8 cellular contexts compared by ENCODE assay signal in the genomic region with DNA sequence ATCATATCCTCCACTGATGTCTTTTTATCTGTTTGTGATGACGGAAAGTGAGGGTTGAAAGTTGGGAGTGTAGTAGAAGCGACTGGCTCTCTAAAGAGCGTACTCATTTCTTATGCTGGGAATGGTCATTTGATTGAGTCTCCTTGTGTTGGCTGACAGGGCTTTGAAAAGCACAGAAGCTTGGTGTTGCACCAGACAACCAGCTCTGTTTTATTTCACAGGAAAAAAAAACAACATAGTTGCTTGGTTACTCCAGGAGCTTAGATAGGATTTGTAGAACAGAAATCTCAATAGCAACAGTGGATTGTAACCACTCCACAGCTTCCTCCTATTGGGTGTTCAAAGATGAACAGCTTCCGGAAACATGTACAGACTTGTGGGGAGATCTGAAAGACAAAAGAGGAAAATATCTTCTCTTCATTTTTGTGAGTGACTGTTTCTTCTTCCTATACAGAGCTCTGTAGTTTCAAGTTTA. TPM values are rescaled to one million over a fixed set of nuclear protein-coding genes. Genes with fewer than 3 reads are reported as not detected.
DNase-seq lines count a peak whose midpoint lies in the region; ATAC-seq and TF ChIP-seq lines count a peak whose summit lies in the region.

No MANE protein-coding gene starts in this region.

- WGBS in mesodermal cell (ENCODE audit: insufficient coverage in 2 of 2), 2 experiments = 76 to 100% methylated on average over 2 to 3 of the region's 4 CpGs
- 23 to 39% methylated on average over 4 of the region's 4 CpGs for WGBS in lower leg skin, 2 donors

- intact Hi-C loops in lower leg skin (cut with DNase I; ENCODE audit: low total_unique reads) = no loop called here

- H3K4me3 ChIP-seq in GM12865 (ENCODE audit: low read depth, low read length) (peak overlapping the region; percentile 80), OCI-LY1 (ENCODE audit: low read depth, low read length, poor library complexity, severe bottlenecking) (peak overlapping the region; percentile 81), mesodermal cell (ENCODE audit: extremely low read depth, insufficient read depth, low read length, poor library complexity, severe bottlenecking) (peak overlapping the region; percentile 89), lower leg skin (ENCODE audit: low read depth, poor library complexity, severe bottlenecking) (no peak overlapping the region)

- ATAC-seq in HG03159 (IDR thresholded peaks at IDR 0.05; ENCODE audit: unreplicated experiment) = no peak
- no peak for ATAC-seq in GM21367 (IDR thresholded peaks at IDR 0.05; ENCODE audit: unreplicated experiment)

- H4K20me1 ChIP-seq in OCI-LY1 (ENCODE audit: insufficient read depth, low read length) = peaks cover 3% of the 10 kb centered on the region; the same call in 1 of the 2 replicates

- H3K4me1 ChIP-seq in OCI-LY1 (ENCODE audit: insufficient read depth, low read length, severe bottlenecking) = peaks cover 59% of the 10 kb centered on the region
- H3K4me1 ChIP-seq in mesodermal cell (ENCODE audit: control insufficient read depth, insufficient read depth, low read length, poor library complexity, severe bottlenecking) = peaks cover 23% of the 10 kb centered on the region

- H2AFZ ChIP-seq in OCI-LY1 (ENCODE audit: low read length) = no peak overlapping the region

- H3K9ac ChIP-seq in OCI-LY1 (ENCODE audit: low read length) = peak overlapping the region; percentile 83; the same call in 1 of the 2 replicates

- H3K27ac ChIP-seq in OCI-LY1 (ENCODE audit: low read depth, low read length, poor library complexity, severe bottlenecking) (peak overlapping the region; percentile 21), mesodermal cell (ENCODE audit: low read depth, low read length, severe bottlenecking) (peak overlapping the region; percentile 77)

- H3K9me2 ChIP-seq in OCI-LY1 (ENCODE audit: low read depth, low read length) = no peaks in the 10 kb centered on the region

- DNase-seq in GM12865 (ENCODE audit: low read depth) (peak; percentile 48), dedifferentiated amniotic fluid mesenchymal stem cell (ENCODE audit: extremely low spot score) (peak; percentile 83), lower leg skin (ENCODE audit: low spot score in 2 of 2) (no peak), NCI-H2081 treated with DMSO at 0.1 percent for 48 hours (lab: John Stamatoyannopoulos, UW) (no peak)

- no peak for TF ChIP-seq POLR2A in lower leg skin (IDR thresholded peaks at IDR 0.05)

- no peaks in the 10 kb centered on the region for H3K27me3 ChIP-seq in OCI-LY1 (ENCODE audit: insufficient read depth, low read length)

- peaks cover 76% of the 10 kb centered on the region for H3K79me2 ChIP-seq in OCI-LY1 (ENCODE audit: insufficient read depth, low read length)

- no peak for TF ChIP-seq CTCF in GM12865 (IDR thresholded peaks at IDR 0.05; ENCODE audit: insufficient read depth, low read depth, low read length, missing control alignments)
- TF ChIP-seq CTCF in OCI-LY1 (IDR thresholded peaks at IDR 0.05; ENCODE audit: low read length) = no peak
- no peak for TF ChIP-seq CTCF in lower leg skin (IDR thresholded peaks at IDR 0.05)

- H3K36me3 ChIP-seq in OCI-LY1 (ENCODE audit: insufficient read depth, low read length) (peaks cover 68% of the 10 kb centered on the region), mesodermal cell (ENCODE audit: control insufficient read depth, insufficient read depth, low read length) (peaks cover 64% of the 10 kb centered on the region)

- H3K4me2 ChIP-seq in OCI-LY1 (ENCODE audit: low read length) = peak overlapping the region; percentile 89

- no peaks in the 10 kb centered on the region for H3F3A ChIP-seq in OCI-LY1 (ENCODE audit: insufficient read depth, low read length)

- H3K9me3 ChIP-seq in OCI-LY1 (ENCODE audit: low read length) = no peaks in the 10 kb centered on the region
- H3K9me3 ChIP-seq in mesodermal cell (ENCODE audit: control insufficient read depth, low read length) = no peaks in the 10 kb centered on the region

RNA-seq across cellular contexts. Expression of a gene that starts 2.7 kb away (rescaled TPM):
- 33.7 TPM for polyA plus RNA-seq in mesodermal cell (2013, experiment 1 of 2)
- polyA plus RNA-seq in mesodermal cell (2013, experiment 2 of 2) = 29.4 TPM
- total RNA-seq in lower leg skin = 10 to 100 TPM; 35.8 to 47.4 (median 44.6) TPM

RNA-seq across cellular contexts. Expression of a gene that starts 19.4 kb away (rescaled TPM):
- 150 TPM for polyA plus RNA-seq in mesodermal cell (2013, experiment 1 of 2)
- 129 TPM for polyA plus RNA-seq in mesodermal cell (2013, experiment 2 of 2)
- total RNA-seq in lower leg skin = 10 to 100 TPM; 59.2 to 96.6 (median 76.0) TPM

RNA-seq across cellular contexts. Expression of a gene that starts 26.1 kb away (rescaled TPM):
- polyA plus RNA-seq in mesodermal cell (2013, experiment 1 of 2) = 40.0 TPM
- 39.3 TPM for polyA plus RNA-seq in mesodermal cell (2013, experiment 2 of 2)
- 10 to 100 TPM; 13.7 to 24.2 (median 15.2) TPM for total RNA-seq in lower leg skin

RNA-seq across cellular contexts. Expression of a gene that starts 26.3 kb away (rescaled TPM):
- polyA plus RNA-seq in mesodermal cell (2013, experiment 1 of 2) = 0.15 TPM
- polyA plus RNA-seq in mesodermal cell (2013, experiment 2 of 2) = 0.20 TPM
- under 1 TPM; 0.11 to 0.42 (median 0.25) TPM for total RNA-seq in lower leg skin

RNA-seq across cellular contexts. Expression of a gene that starts 50.7 kb away (rescaled TPM):
- 10.0 TPM for polyA plus RNA-seq in mesodermal cell (2013, experiment 1 of 2)
- polyA plus RNA-seq in mesodermal cell (2013, experiment 2 of 2) = 9.0 TPM
- total RNA-seq in lower leg skin = 100 to 1,000 TPM in 2 of 4 donors, 10 to 100 TPM in 2; 96.4 to 120 (median 103) TPM

Comparison
In these comparisons a context has a peak if more than half of its experiments do, and no peak if none do; other contexts are left out.
1. DNase-seq: peak in GM12865 (single experiment) and dedifferentiated amniotic fluid mesenchymal stem cell (single experiment); none in lower leg skin (0 of 2) and NCI-H2081 treated with DMSO at 0.1 percent for 48 hours (single experiment).